ENCODE assay signal across 11 cellular contexts in genomic region chr14:69049675-69050074, GRCh38.
A peak's percentile ranks its signal among the peaks of the same experiment; 100 is the strongest.
DNase-seq lines count a peak whose midpoint lies in the region; ATAC-seq and TF ChIP-seq lines count a peak whose summit lies in the region.
"Had no signal": no experiment of that assay in that cellular context is flagged by ENCODE, and none has a peak within 500 bp of the region (broad histone marks: within the 10 kb centered on the region; RNA-seq: fewer than 3 reads in every experiment).

No MANE protein-coding gene starts in this region.

- intact Hi-C loops in transverse colon (cut with DNase I; ENCODE audit: low total_unique reads) = loop anchor here (10.0 kb wide), 1 partner anchor 65 kb away; no protein-coding TSS in a partner anchor

- H3K36me3 ChIP-seq in duodenal mucosa (ENCODE audit: control insufficient read depth in 1 of 2, insufficient read depth in 2 of 2, low read length in 2 of 2) (peaks cover 13 to 15% of the 10 kb centered on the region in 2 donors), lung (ENCODE audit: control insufficient read depth in 2 of 2, insufficient read depth in 2 of 2, low read length in 2 of 2) (peaks cover 0 to 8% of the 10 kb centered on the region in 2 donors), transverse colon (peaks cover 0 to 11% (median 5%) of the 10 kb centered on the region in 4 donors)

- 10% methylated on average over 2 of the region's 2 CpGs for WGBS in lung, 2 donors
- 40 to 57% methylated on average over 1 to 2 of the region's 2 CpGs for WGBS in transverse colon (ENCODE audit: low coverage in 1 of 2), 2 donors

- no peak overlapping the region for H3K4me3 ChIP-seq in duodenal mucosa (ENCODE audit: low read depth in 1 of 2, low read length in 2 of 2)
- H3K4me3 ChIP-seq in lung = no peak overlapping the region
- no peak overlapping the region for H3K4me3 ChIP-seq in transverse colon
- H3K4me3 ChIP-seq: K562 had no signal

- no peak for TF ChIP-seq POLR2A in transverse colon (IDR thresholded peaks at IDR 0.05)

- peak overlapping the region; percentile 15 for H3K27ac ChIP-seq in duodenal mucosa (ENCODE audit: low read depth, low read length)
- H3K27ac ChIP-seq in lung (ENCODE audit: low read depth in 1 of 2, low read length in 1 of 2) = peak overlapping the region; percentile 79 to 89
- peak overlapping the region; percentile 46 to 76 (median 62) for H3K27ac ChIP-seq in transverse colon

- TF ChIP-seq CTCF in lung (IDR thresholded peaks at IDR 0.05; ENCODE audit: control extremely low read depth, extremely low read depth) = no peak
- no peak for TF ChIP-seq CTCF in transverse colon (IDR thresholded peaks at IDR 0.05)

- no peak for TF ChIP-seq EP300 in transverse colon (IDR thresholded peaks at IDR 0.05; ENCODE audit: low read depth)

- DNase-seq in LHCN-M2 (ENCODE audit: low read depth) (peak; percentile 72), lung (ENCODE audit: low spot score) (no peak), transverse colon (no peak), NCI-H187 treated with DMSO at 0.1 percent for 48 hours (lab: John Stamatoyannopoulos, UW) (no peak), NCI-H1436 treated with DMSO at 0.1 percent for 48 hours (lab: John Stamatoyannopoulos, UW) (no peak)
- DNase-seq in stimulated activated CD4-positive, alpha-beta T cell treated with anti-CD3 and anti-CD28 coated beads, Interleukin-4, amount 100 ng/mL, for 1 hour = no peak
- DNase-seq: activated CD8-positive, alpha-beta memory T cell treated with anti-CD3 and anti-CD28 coated beads for 24 hours; naive B cell had no signal

- H3K9ac ChIP-seq in duodenal mucosa (ENCODE audit: low read depth in 1 of 2, low read length in 2 of 2) = no peak overlapping the region

- peak; percentile 37 for ATAC-seq in lung (ENCODE audit: insufficient read depth, low FRiP score)
- ATAC-seq: K562, Panc1 had no signal

- H3K9me3 ChIP-seq in duodenal mucosa (ENCODE audit: control insufficient read depth in 1 of 2, low read length in 2 of 2) (no peaks in the 10 kb centered on the region), lung (ENCODE audit: control insufficient read depth in 2 of 2, insufficient read depth in 1 of 2, low read length in 1 of 2) (no peaks in the 10 kb centered on the region), transverse colon (no peaks in the 10 kb centered on the region)

- H3K4me1 ChIP-seq in duodenal mucosa (ENCODE audit: control insufficient read depth in 1 of 2, insufficient read depth in 2 of 2, low read length in 2 of 2) = peaks cover 22 to 39% of the 10 kb centered on the region in 2 donors
- H3K4me1 ChIP-seq in lung (ENCODE audit: control insufficient read depth in 2 of 2, insufficient read depth in 2 of 2, low read length in 2 of 2) = peaks cover 25 to 29% of the 10 kb centered on the region in 2 donors
- H3K4me1 ChIP-seq in transverse colon = peaks cover 19 to 57% (median 36%) of the 10 kb centered on the region in 4 donors

- in situ Hi-C loops in transverse colon (cut with MboI; ENCODE audit: low pct_ligation_motif_present in 1 of 4, low pct_unique_long_range_greater_than_20kb in 1 of 4, low sequenced_read_pairs in 3 of 4) = no loop called here

- no peaks in the 10 kb centered on the region for H3K27me3 ChIP-seq in duodenal mucosa (ENCODE audit: control insufficient read depth in 1 of 2, insufficient read depth in 2 of 2, low read length in 2 of 2)
- H3K27me3 ChIP-seq in lung (ENCODE audit: control insufficient read depth, insufficient read depth) = no peaks in the 10 kb centered on the region
- H3K27me3 ChIP-seq in transverse colon = no peaks in the 10 kb centered on the region

Comparison
In these comparisons a context has a peak if more than half of its experiments do, and no peak if none do; other contexts are left out.
1. H3K27ac ChIP-seq: peak in every context shown above with its lines; median percentile 84 in lung; 62 in transverse colon; 15 in duodenal mucosa.